ENCODE assay signal across 1 cellular context in the genomic region with DNA sequence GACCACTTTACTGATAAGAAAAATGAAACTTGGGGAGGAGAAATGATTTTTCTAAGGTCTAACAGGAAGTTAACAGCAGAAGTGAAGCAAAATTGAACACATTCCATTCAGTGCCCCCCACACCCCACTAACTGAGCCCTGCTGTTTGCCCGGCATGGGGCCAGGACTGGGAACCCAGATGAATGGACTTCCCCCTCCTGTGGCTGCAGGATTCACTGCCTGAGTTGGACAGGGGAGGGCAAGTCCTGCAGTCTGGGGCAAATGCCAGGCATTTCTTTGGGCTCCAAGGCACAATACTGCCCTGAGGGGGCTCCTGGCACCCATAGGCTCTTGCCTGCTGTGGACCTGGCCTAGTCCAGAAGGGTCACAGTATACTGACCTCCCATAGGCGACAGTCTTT.
TF ChIP-seq lines count a peak whose summit lies in the region.

No MANE protein-coding gene starts in this region.

TF ChIP-seq in endothelial cell of umbilical vein, 7 proteins besides CTCF, POLR2A, EP300 and RAD21:
- TF ChIP-seq POLR2AphosphoS5 (IDR thresholded peaks at IDR 0.05; ENCODE audit: insufficient read depth, low read depth, low read length) (no peak), GATA2 (IDR thresholded peaks at IDR 0.05; ENCODE audit: insufficient read depth, insufficient read length, low read depth, low read length) (no peak), EZH2 (IDR thresholded peaks at IDR 0.05; ENCODE audit: borderline replicate concordance, low read depth, low read length, severe bottlenecking) (no peak), JUN (IDR thresholded peaks at IDR 0.05; ENCODE audit: borderline replicate concordance, insufficient read depth, insufficient read length, low read depth) (no peak)
- TF ChIP-seq, protein P1, sequence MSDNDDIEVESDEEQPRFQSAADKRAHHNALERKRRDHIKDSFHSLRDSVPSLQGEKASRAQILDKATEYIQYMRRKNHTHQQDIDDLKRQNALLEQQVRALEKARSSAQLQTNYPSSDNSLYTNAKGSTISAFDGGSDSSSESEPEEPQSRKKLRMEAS (IDR thresholded peaks at IDR 0.05; ENCODE audit: insufficient read depth, insufficient read length) = no peak
